10 cellular contexts compared by ENCODE assay signal in genomic region chr10:26492725-26493124, GRCh38. TPM values are rescaled to one million over a fixed set of nuclear protein-coding genes. Genes with fewer than 3 reads are reported as not detected.
DNase-seq lines count a peak whose midpoint lies in the region; ATAC-seq, FAIRE-seq and TF ChIP-seq lines count a peak whose summit lies in the region.
"Not testable (repeated sequence)": the region's sequence is repeated elsewhere in the genome, so short reads cannot be mapped to it uniquely, and the experiment has no call there.
"Had no signal": no experiment of that assay in that cellular context is flagged by ENCODE, and none has a peak within 500 bp of the region (broad histone marks: within the 10 kb centered on the region; RNA-seq: fewer than 3 reads in every experiment).

No MANE protein-coding gene starts in this region.

- not testable (repeated sequence) for H2BK12ac ChIP-seq in H1 (ENCODE audit: low read depth, low read length)

- H3K79me2 ChIP-seq in H1 (ENCODE audit: control insufficient read depth in 1 of 2, insufficient read depth in 2 of 2, low read length in 2 of 2) = not testable (repeated sequence)

- not testable (repeated sequence) for H3K9ac ChIP-seq in H1 (replicated peaks in 1 of 4; ENCODE audit: extremely low read depth in 1 of 4, low read depth in 3 of 4, low read length in 3 of 4)

- H2BK20ac ChIP-seq in H1 (ENCODE audit: low read length) = not testable (repeated sequence)

- not testable (repeated sequence) for H2BK120ac ChIP-seq in H1 (replicated peaks; ENCODE audit: low read depth, low read length)

- not testable (repeated sequence) for H3K23me2 ChIP-seq in H1 (ENCODE audit: low read depth, low read length)

- H3K36me3 ChIP-seq in CD4-positive, CD25-positive, alpha-beta regulatory T cell (ENCODE audit: control insufficient read depth, insufficient read depth, low read length) = peaks cover 70% of the 10 kb centered on the region
- H3K36me3 ChIP-seq in Caco-2 (ENCODE audit: control insufficient read depth, insufficient read depth, low read length); H1 (ENCODE audit: control insufficient read depth in 2 of 4, insufficient read depth in 4 of 4, low read length in 3 of 4): not testable (repeated sequence)

- H3K4me2 ChIP-seq in H1 (ENCODE audit: insufficient read depth in 1 of 2, low read depth in 2 of 2, low read length in 2 of 2) = not testable (repeated sequence)

- FAIRE-seq in H1 (lab: Jason Lieb, UNC) = not testable (repeated sequence)

- H3K79me1 ChIP-seq in H1 (ENCODE audit: low read depth, low read length) = not testable (repeated sequence)

- not testable (repeated sequence) for H2BK15ac ChIP-seq in H1 (ENCODE audit: low read length)

- POLR2A ChIA-PET in Caco-2 (lab: Charles Lee); H1 (lab: Charles Lee; ENCODE audit: partially characterized antibody); naive thymus-derived CD8-positive, alpha-beta T cell (lab: Charles Lee): not testable (repeated sequence)

- peaks cover 20% of the 10 kb centered on the region for H3K4me1 ChIP-seq in CD4-positive, CD25-positive, alpha-beta regulatory T cell (ENCODE audit: control insufficient read depth, insufficient read depth, low read length, poor library complexity, severe bottlenecking)
- H3K4me1 ChIP-seq in Caco-2; H1 (replicated peaks in 1 of 4; ENCODE audit: control insufficient read depth in 3 of 4, insufficient read depth in 4 of 4, low read length in 3 of 4): not testable (repeated sequence)

- TF ChIP-seq RAD21 in H1 (IDR thresholded peaks at IDR 0.05 in 1 of 2, conservative IDR thresholded peaks at IDR 0.05 in 1 of 2; ENCODE audit: low read depth in 2 of 2, low read length in 2 of 2) = not testable (repeated sequence)

- not testable (repeated sequence) for H3K4ac ChIP-seq in H1 (replicated peaks; ENCODE audit: insufficient read length, low read depth, low read length)

- H3K14ac ChIP-seq in H1 (ENCODE audit: insufficient read length) = not testable (repeated sequence)

- intact Hi-C loops in Caco-2 (cut with micrococcal nuclease; ENCODE audit: unreplicated experiment) = not testable (repeated sequence)

- not testable (repeated sequence) for H3K18ac ChIP-seq in H1 (ENCODE audit: extremely low read depth, low read length)

- not testable (repeated sequence) for H4K8ac ChIP-seq in H1 (ENCODE audit: extremely low read depth, insufficient read depth, low read length)

- not testable (repeated sequence) for H4K5ac ChIP-seq in H1 (ENCODE audit: insufficient read length, low read depth, low read length)

- not testable (repeated sequence) for H2AFZ ChIP-seq in H1 (ENCODE audit: low read length)

- not testable (repeated sequence) for ATAC-seq in CD4-positive, CD25-positive, alpha-beta regulatory T cell (ENCODE audit: low read depth in 2 of 2); T-helper 17 cell; naive thymus-derived CD8-positive, alpha-beta T cell; stimulated activated memory B cell treated with anti-CD40 and anti-IgM and Interleukin-4, amounts not matched to agents 10 μg/mL and 1 μg/mL and 100 μg/mL, for 72 hours

- not testable (repeated sequence) for H3K9me3 Mint-ChIP-seq in CD4-positive, CD25-positive, alpha-beta regulatory T cell; Caco-2 (ENCODE audit: unreplicated experiment); activated naive CD8-positive, alpha-beta T cell treated with anti-CD3 and anti-CD28 coated beads for 36 hours; naive thymus-derived CD8-positive, alpha-beta T cell; stimulated activated memory B cell treated with anti-CD40 and anti-IgM and Interleukin-4, amounts not matched to agents 10 μg/mL and 1 μg/mL and 100 μg/mL, for 72 hours

- H4K91ac ChIP-seq in H1 (replicated peaks; ENCODE audit: insufficient read length, low read length) = not testable (repeated sequence)

- H3K4me3 Mint-ChIP-seq in CD4-positive, CD25-positive, alpha-beta regulatory T cell; Caco-2 (ENCODE audit: unreplicated experiment); T-helper 17 cell; activated naive CD8-positive, alpha-beta T cell treated with anti-CD3 and anti-CD28 coated beads for 36 hours; stimulated activated memory B cell treated with anti-CD40 and anti-IgM and Interleukin-4, amounts not matched to agents 10 μg/mL and 1 μg/mL and 100 μg/mL, for 72 hours: not testable (repeated sequence)
- peak overlapping the region in 1 of 10 donors; percentile 72 for H3K4me3 Mint-ChIP-seq in naive thymus-derived CD8-positive, alpha-beta T cell

- not testable (repeated sequence) for H3K27me3 ChIP-seq in CD4-positive, CD25-positive, alpha-beta regulatory T cell (ENCODE audit: control insufficient read depth, insufficient read depth, low read length); Caco-2 (replicated peaks; ENCODE audit: control insufficient read depth, insufficient read depth, low read length); H1 (replicated peaks in 1 of 4; ENCODE audit: control insufficient read depth in 3 of 4, extremely low read depth in 1 of 4, insufficient read depth in 3 of 4, low read length in 3 of 4)

- not testable (repeated sequence) for H3K23ac ChIP-seq in H1 (ENCODE audit: insufficient read length)

- peaks cover 44% of the 10 kb centered on the region for H3K36me3 Mint-ChIP-seq in CD4-positive, CD25-positive, alpha-beta regulatory T cell
- H3K36me3 Mint-ChIP-seq in Caco-2 (ENCODE audit: insufficient read depth, unreplicated experiment) = not testable (repeated sequence)
- H3K36me3 Mint-ChIP-seq in T-helper 17 cell (ENCODE audit: low read depth) = peaks cover 15% of the 10 kb centered on the region
- peaks cover 67% of the 10 kb centered on the region for H3K36me3 Mint-ChIP-seq in activated naive CD8-positive, alpha-beta T cell treated with anti-CD3 and anti-CD28 coated beads for 36 hours
- H3K36me3 Mint-ChIP-seq in naive thymus-derived CD8-positive, alpha-beta T cell = peaks cover 15 to 65% (median 53%) of the 10 kb centered on the region in 3 donors
- peaks cover 53% of the 10 kb centered on the region for H3K36me3 Mint-ChIP-seq in stimulated activated memory B cell treated with anti-CD40 and anti-IgM and Interleukin-4, amounts not matched to agents 10 μg/mL and 1 μg/mL and 100 μg/mL, for 72 hours

- not testable (repeated sequence) for H4K20me1 ChIP-seq in H1 (replicated peaks in 1 of 2; ENCODE audit: control insufficient read depth in 1 of 2, insufficient read depth in 2 of 2, low read length in 2 of 2)

- TF ChIP-seq EP300 in H1 (IDR thresholded peaks at IDR 0.05; ENCODE audit: borderline replicate concordance in 1 of 2, low read depth in 2 of 2, low read length in 2 of 2) = peak in 1 of 2 experiments; percentile 33; a peak in 1 of 3 replicates

- CTCF ChIA-PET in Caco-2 (lab: Charles Lee); H1 (lab: Charles Lee; ENCODE audit: partially characterized antibody): not testable (repeated sequence)

- not testable (repeated sequence) for TF ChIP-seq POLR2A in H1 (IDR thresholded peaks at IDR 0.05; ENCODE audit: control extremely low read depth in 1 of 2, low read depth in 2 of 2, low read length in 2 of 2)

- DNase-seq in CD4-positive, CD25-positive, alpha-beta regulatory T cell; T-helper 17 cell; activated naive CD8-positive, alpha-beta T cell treated with anti-CD3 and anti-CD28 coated beads for 36 hours; H1 (ENCODE audit: low read depth in 1 of 2, low spot score in 2 of 2); naive thymus-derived CD8-positive, alpha-beta T cell: not testable (repeated sequence)
- peak; percentile 22 to 47 for DNase-seq in Caco-2

- 74% methylated on average over 9 of the region's 9 CpGs; no CpG with 5 or more reads in 1 of the 2 experiments for WGBS in H1 (ENCODE audit: extremely low coverage in 1 of 2, insufficient coverage in 1 of 2, insufficient read length in 1 of 2, insufficient replicate concordance in 2 of 2, low coverage in 1 of 2, low lambda C conversion rate in 2 of 2, missing lambda C conversion rate in 1 of 2), 2 experiments

- not testable (repeated sequence) for H3K27ac ChIP-seq in CD4-positive, CD25-positive, alpha-beta regulatory T cell (ENCODE audit: insufficient read depth, low read length, poor library complexity, severe bottlenecking); H1 (ENCODE audit: low read depth, low read length)

- H3K27ac Mint-ChIP-seq in CD4-positive, CD25-positive, alpha-beta regulatory T cell = peak overlapping the region; percentile 67 to 89 (median 85)
- H3K27ac Mint-ChIP-seq in Caco-2 (ENCODE audit: unreplicated experiment) = not testable (repeated sequence)
- H3K27ac Mint-ChIP-seq in T-helper 17 cell = peak overlapping the region; percentile 77
- H3K27ac Mint-ChIP-seq in activated naive CD8-positive, alpha-beta T cell treated with anti-CD3 and anti-CD28 coated beads for 36 hours = peak overlapping the region; percentile 61
- peak overlapping the region in 6 of 10 donors; percentile 32 to 89 (median 72) for H3K27ac Mint-ChIP-seq in naive thymus-derived CD8-positive, alpha-beta T cell
- H3K27ac Mint-ChIP-seq in stimulated activated memory B cell treated with anti-CD40 and anti-IgM and Interleukin-4, amounts not matched to agents 10 μg/mL and 1 μg/mL and 100 μg/mL, for 72 hours = peak overlapping the region; percentile 8

- H3K56ac ChIP-seq in H1 (replicated peaks; ENCODE audit: insufficient read length, low read depth, low read length) = not testable (repeated sequence)

- BruUV-seq in Caco-2 (replicated peaks; lab: Mats Ljungman, UMichigan) = not testable (repeated sequence)

- not testable (repeated sequence) for H3K4me3 ChIP-seq in CD4-positive, CD25-positive, alpha-beta regulatory T cell (ENCODE audit: low read depth, low read length); Caco-2 (ENCODE audit: low read depth, low read length); H1 (ENCODE audit: extremely low read depth in 1 of 4, insufficient read depth in 2 of 4, low read depth in 3 of 4, low read length in 4 of 4)

- not testable (repeated sequence) for H2BK5ac ChIP-seq in H1 (ENCODE audit: low read depth, low read length)

- H2AK5ac ChIP-seq in H1 (ENCODE audit: low read depth, low read length) = not testable (repeated sequence)

- not testable (repeated sequence) for H3K27me3 Mint-ChIP-seq in CD4-positive, CD25-positive, alpha-beta regulatory T cell; Caco-2 (ENCODE audit: insufficient read depth, unreplicated experiment); T-helper 17 cell; activated naive CD8-positive, alpha-beta T cell treated with anti-CD3 and anti-CD28 coated beads for 36 hours; naive thymus-derived CD8-positive, alpha-beta T cell; stimulated activated memory B cell treated with anti-CD40 and anti-IgM and Interleukin-4, amounts not matched to agents 10 μg/mL and 1 μg/mL and 100 μg/mL, for 72 hours

- not testable (repeated sequence) for TF ChIP-seq CTCF in Caco-2 (IDR thresholded peaks at IDR 0.05; ENCODE audit: insufficient read depth in 1 of 2, low read depth in 1 of 2, low read length in 1 of 2, severe bottlenecking in 1 of 2, unreplicated experiment in 1 of 2); H1 (IDR thresholded peaks at IDR 0.05; ENCODE audit: control extremely low read depth in 1 of 3, insufficient read depth in 1 of 3, low read depth in 1 of 3, low read length in 3 of 3)

- H3K4me1 Mint-ChIP-seq in CD4-positive, CD25-positive, alpha-beta regulatory T cell = peaks cover 19 to 52% (median 22%) of the 10 kb centered on the region in 4 donors
- peaks cover 16% of the 10 kb centered on the region for H3K4me1 Mint-ChIP-seq in Caco-2 (ENCODE audit: low read depth, unreplicated experiment)
- H3K4me1 Mint-ChIP-seq in T-helper 17 cell = peaks cover 19% of the 10 kb centered on the region
- H3K4me1 Mint-ChIP-seq in activated naive CD8-positive, alpha-beta T cell treated with anti-CD3 and anti-CD28 coated beads for 36 hours = peaks cover 41% of the 10 kb centered on the region
- peaks cover 22 to 54% (median 43%) of the 10 kb centered on the region in 4 donors for H3K4me1 Mint-ChIP-seq in naive thymus-derived CD8-positive, alpha-beta T cell
- H3K4me1 Mint-ChIP-seq in stimulated activated memory B cell treated with anti-CD40 and anti-IgM and Interleukin-4, amounts not matched to agents 10 μg/mL and 1 μg/mL and 100 μg/mL, for 72 hours = peaks cover 25% of the 10 kb centered on the region

- not testable (repeated sequence) for H3K9me3 ChIP-seq in CD4-positive, CD25-positive, alpha-beta regulatory T cell (ENCODE audit: control insufficient read depth in 2 of 2, low read length in 2 of 2); Caco-2; T-helper 17 cell (ENCODE audit: control insufficient read depth, low read length, poor library complexity, severe bottlenecking); H1 (ENCODE audit: insufficient read depth in 2 of 2, low read depth in 1 of 2, low read length in 1 of 2)

RNA-seq across cellular contexts. Expression of gene APBB1IP, which starts 54.6 kb away (rescaled TPM):
- 86.4 TPM for total RNA-seq in CD4-positive, CD25-positive, alpha-beta regulatory T cell
- 10 to 100 TPM; 44.1 to 56.0 (median 50.3) TPM for polyA plus RNA-seq in CD4-positive, CD25-positive, alpha-beta regulatory T cell
- total RNA-seq in Caco-2 (2022) = 0.14 and 0.16 TPM in 2 replicates
- total RNA-seq in T-helper 17 cell = 10 to 100 TPM; 73.9 to 77.1 TPM
- 10 to 100 TPM; 66.3 to 68.0 TPM for total RNA-seq in activated naive CD8-positive, alpha-beta T cell treated with anti-CD3 and anti-CD28 coated beads for 36 hours
- total RNA-seq in H1 (2021; fragmentation: NEBNext Ultra II Directional; extraction: Animal tissue kit (Norgen Biotek cat#: 25700)) = not detected in 2 replicates
- 0.02 and 0.05 TPM in 2 replicates for polyA plus RNA-seq in H1 (2011; rRNA removed)
- polyA plus RNA-seq in H1 (2011; cell fraction: cytosol; rRNA removed) = not detected
- polyA plus RNA-seq in H1 (2011; cell fraction: nucleus; rRNA removed) = 0.06 TPM
- polyA plus RNA-seq in H1 (2012, experiment 1 of 2) = 0.08 to 0.13 TPM in 2 of 4 replicates, not detected in the others
- 0.05 TPM for polyA plus RNA-seq in H1 (2012, experiment 2 of 2)
- polyA plus RNA-seq in H1 (2013, experiment 1 of 2) = 0.04 TPM
- 0.06 TPM for polyA plus RNA-seq in H1 (2013, experiment 2 of 2)
- not detected in 2 replicates for polyA minus RNA-seq in H1 (2011; rRNA and poly(A)+ RNA removed)
- not detected for polyA minus RNA-seq in H1 (2011; cell fraction: cytosol; rRNA and poly(A)+ RNA removed)
- polyA minus RNA-seq in H1 (2011; cell fraction: nucleus; rRNA and poly(A)+ RNA removed) = not detected
- 100 to 1,000 TPM in 1 of 2 experiments, 10 to 100 TPM in 1; 91.6 to 102 TPM for total RNA-seq in naive thymus-derived CD8-positive, alpha-beta T cell
- 10 to 100 TPM; 50.0 to 68.5 (median 65.1) TPM for polyA plus RNA-seq in naive thymus-derived CD8-positive, alpha-beta T cell
- total RNA-seq: A172, H4, HepG2 had no signal

Comparison
In these comparisons a context has a peak if more than half of its experiments do, and no peak if none do; other contexts are left out.
1. RNA of gene APBB1IP, which starts 54.6 kb away (total RNA-seq): 91.6 to 102 TPM in naive thymus-derived CD8-positive, alpha-beta T cell, 86.4 TPM in CD4-positive, CD25-positive, alpha-beta regulatory T cell (single experiment), 73.9 to 77.1 TPM in T-helper 17 cell and 66.3 to 68.0 TPM in activated naive CD8-positive, alpha-beta T cell treated with anti-CD3 and anti-CD28 coated beads for 36 hours; 0.14 to 0.16 TPM in Caco-2 and not detected in H1; every median in the first group is over 10 times any median in the second.